33 cellular contexts compared by ENCODE assay signal in the genomic region with DNA sequence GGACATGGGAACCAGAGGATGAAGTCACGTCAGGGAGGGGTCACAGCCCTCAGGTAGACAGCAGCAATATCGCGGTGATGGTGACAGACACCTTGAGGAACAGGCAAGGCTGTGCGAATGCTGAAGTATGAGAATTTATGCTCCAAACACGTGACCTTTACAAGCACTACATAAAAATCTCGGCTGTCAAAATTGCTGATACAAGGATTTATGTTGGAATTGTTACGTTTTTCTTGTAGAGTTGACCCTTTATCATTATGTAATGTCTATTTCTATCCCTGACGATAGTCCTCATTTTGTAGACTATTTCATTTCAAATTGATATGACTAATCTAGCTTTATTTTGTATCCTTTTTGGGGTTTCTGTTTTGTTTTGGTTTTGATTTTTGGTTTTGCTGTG.
"Had no signal": no experiment of that assay in that cellular context is flagged by ENCODE, and none has a peak within 500 bp of the region (broad histone marks: within the 10 kb centered on the region; RNA-seq: fewer than 3 reads in every experiment).

No MANE protein-coding gene starts in this region.

- H3K4me3 ChIP-seq: adrenal gland, cardiac muscle cell had no signal

- ATAC-seq: activated CD8-positive, alpha-beta T cell treated with anti-CD3 and anti-CD28 coated beads for 36 hours; activated naive CD4-positive, alpha-beta T cell treated with anti-CD3 and anti-CD28 coated beads, Interleukin-2, amount 50 U/mL, for 72 hours; activated T-cell treated with anti-CD3 and anti-CD28 coated beads, Interleukin-2, amount 50 U/mL, for 4 hours; activated T-cell treated with anti-CD3 and anti-CD28 coated beads, Interleukin-2, amount 50 U/mL, for 72 hours; activated T-helper 17 cell treated with anti-CD3 and anti-CD28 coated beads, Interleukin-2, amount 50 U/mL, for 72 hours had no signal

- H3K9me3 ChIP-seq: adrenal gland had no signal

- H3K36me3 ChIP-seq: adrenal gland, cardiac muscle cell had no signal

- FAIRE-seq: bronchial epithelial cell, TTC549 had no signal

- H3K4me1 ChIP-seq: adrenal gland had no signal

- DNase-seq: activated B cell treated with CpG ODN at 0.5 μM for 24 hours; activated CD4-positive, alpha-beta memory T cell treated with anti-CD3 and anti-CD28 coated beads for 36 hours; activated CD4-positive, alpha-beta T cell treated with anti-CD3 and anti-CD28 coated beads for 4 hours; activated CD4-positive, alpha-beta T cell treated with anti-CD3 and anti-CD28 coated beads, Interleukin-2, amount 10 ng/mL, durations not matched to agents 24 days and 14 days; activated CD4-positive, alpha-beta T cell treated with anti-CD3 and anti-CD28 coated beads, Interleukin-2, amount 50 U/mL, for 1 hour; activated CD4-positive, alpha-beta T cell treated with anti-CD3 and anti-CD28 coated beads, Interleukin-2, amount 50 U/mL, for 4 hours; activated CD4-positive, CD25-positive, alpha-beta regulatory T cell treated with anti-CD3 and anti-CD28 coated beads, Interleukin-2, amount 50 U/mL, for 72 hours; activated CD8-positive, alpha-beta memory T cell treated with anti-CD3 and anti-CD28 coated beads, Interleukin-2, amount 50 U/mL, for 4 hours; activated CD8-positive, alpha-beta T cell treated with anti-CD3 and anti-CD28 coated beads for 36 hours; activated effector memory CD4-positive, alpha-beta T cell treated with anti-CD3 and anti-CD28 coated beads, Interleukin-2, amount 50 U/mL, for 16 hours; activated gamma-delta T cell treated with Interleukin-2 at 50 U/mL for 16 hours; activated naive CD4-positive, alpha-beta T cell; activated naive CD4-positive, alpha-beta T cell treated with anti-CD3 and anti-CD28 coated beads for 36 hours; activated naive CD4-positive, alpha-beta T cell treated with anti-CD3 and anti-CD28 coated beads, Interleukin-2, amount 50 U/mL, for 16 hours; activated naive CD8-positive, alpha-beta T cell treated with anti-CD3 and anti-CD28 coated beads for 36 hours; activated T-cell treated with anti-CD3 and anti-CD28 coated beads for 4 hours; activated T-cell treated with anti-CD3 and anti-CD28 coated beads, Interleukin-2, amount 50 U/mL, for 1 hour; activated T-cell treated with anti-CD3 and anti-CD28 coated beads, Interleukin-2, amount 50 U/mL, for 4 hours; activated T-cell treated with anti-CD3 and anti-CD28 coated beads, Interleukin-2, amount 50 U/mL, for 72 hours; adrenal gland; amniotic stem cell; aorta; caudate nucleus; cerebellar nuclear complex; T-helper 1 cell; T-helper 2 cell; T-helper 9 cell had no signal

- H3K27me3 ChIP-seq: adrenal gland, cardiac muscle cell had no signal

- H3K27ac ChIP-seq: adrenal gland, cardiac muscle cell, VCaP had no signal
